ENCODE assay signal across 19 cellular contexts in genomic region chr7:50293509-50294179, GRCh38. TPM values are rescaled to one million over a fixed set of nuclear protein-coding genes. Genes with fewer than 3 reads are reported as not detected.
A peak's percentile ranks its signal among the peaks of the same experiment; 100 is the strongest.
DNase-seq lines count a peak whose midpoint lies in the region; ATAC-seq and TF ChIP-seq lines count a peak whose summit lies in the region.
"Had no signal": no experiment of that assay in that cellular context is flagged by ENCODE, and none has a peak within 500 bp of the region (broad histone marks: within the 10 kb centered on the region; RNA-seq: fewer than 3 reads in every experiment).

No MANE protein-coding gene starts in this region.

- H3K36me3 ChIP-seq in suprapubic skin, result no peaks in the 10 kb centered on the region
- H3K36me3 ChIP-seq: left ventricle myocardium inferior had no signal

- no peak for ATAC-seq in natural killer cell treated with Interleukin-12 subunit alpha and Interleukin-12 subunit beta and Interleukin-15 and Interleukin-18, amount 100 ng/mL, for 72 hours
- ATAC-seq in natural killer cell (no peak), GM21825 (IDR thresholded peaks at IDR 0.05; ENCODE audit: unreplicated experiment) (peak; percentile 67), HG03280 (IDR thresholded peaks at IDR 0.05; ENCODE audit: unreplicated experiment) (peak; percentile 49)
- ATAC-seq in stimulated activated naive B cell treated with anti-CD40 and anti-IgM and Interleukin-4, amounts not matched to agents 10 μg/mL and 1 μg/mL and 100 μg/mL, for 72 hours (replicated peaks), result peak; percentile 83 to 89
- ATAC-seq in effector memory CD8-positive, alpha-beta T cell (replicated peaks), result no peak

- DNase-seq in natural killer cell treated with Interleukin-12 subunit alpha and Interleukin-12 subunit beta and Interleukin-15 and Interleukin-18, amount 100 ng/mL, for 72 hours (ENCODE audit: low spot score), result no peak
- DNase-seq in natural killer cell, result no peak
- DNase-seq in stimulated activated naive B cell treated with anti-CD40 and anti-IgM and Interleukin-4, amounts not matched to agents 10 μg/mL and 1 μg/mL and 100 μg/mL, for 72 hours, result no peak
- DNase-seq in suprapubic skin (ENCODE audit: low spot score in 2 of 2), result no peak
- DNase-seq in DMS153 (lab: John Stamatoyannopoulos, UW), result no peak
- DNase-seq in effector memory CD8-positive, alpha-beta T cell, result no peak
- DNase-seq: anterior cingulate cortex; DMS53; effector CD8-positive, alpha-beta T cell; left ventricle myocardium inferior; NCI-H1436 treated with DMSO at 0.1 percent for 48 hours; NK-92 treated with Interleukin-12 subunit alpha and Interleukin-12 subunit beta, amount 100 ng/mL, for 24 hours; nucleus accumbens; stimulated activated CD4-positive, alpha-beta T cell treated with anti-CD3 and anti-CD28 coated beads, Interleukin-15, amount 100 ng/mL, for 24 hours; stimulated activated naive CD8-positive, alpha-beta T cell treated with anti-CD3 and anti-CD28 coated beads, Interleukin-15, amount 100 ng/mL, for 72 hours; SW 1271 had no signal

- no peak overlapping the region for H3K4me3 ChIP-seq in suprapubic skin
- H3K4me3 ChIP-seq: left ventricle myocardium inferior had no signal

- no peaks in the 10 kb centered on the region for H3K4me1 ChIP-seq in suprapubic skin
- H3K4me1 ChIP-seq: left ventricle myocardium inferior had no signal

- H3K27ac ChIP-seq in suprapubic skin, result no peak overlapping the region
- H3K27ac ChIP-seq: left ventricle myocardium inferior had no signal

- intact Hi-C loops in natural killer cell (cut with micrococcal nuclease), result no loop called here

- no peaks in the 10 kb centered on the region for H3K9me3 ChIP-seq in suprapubic skin
- H3K9me3 ChIP-seq: left ventricle myocardium inferior had no signal

- no peak for TF ChIP-seq EP300 in suprapubic skin (IDR thresholded peaks at IDR 0.05)

- TF ChIP-seq CTCF in natural killer cell (IDR thresholded peaks at IDR 0.05), result no peak
- TF ChIP-seq CTCF in suprapubic skin (IDR thresholded peaks at IDR 0.05), result no peak

- peak overlapping the region in 1 of 2 donors; percentile 85 for H3K27ac Mint-ChIP-seq in natural killer cell treated with Interleukin-12 subunit alpha and Interleukin-12 subunit beta and Interleukin-15 and Interleukin-18, amount 100 ng/mL, for 72 hours
- no peak overlapping the region for H3K27ac Mint-ChIP-seq in natural killer cell
- H3K27ac Mint-ChIP-seq in stimulated activated naive B cell treated with anti-CD40 and anti-IgM and Interleukin-4, amounts not matched to agents 10 μg/mL and 1 μg/mL and 100 μg/mL, for 72 hours, result peak overlapping the region; percentile 95
- H3K27ac Mint-ChIP-seq in effector memory CD8-positive, alpha-beta T cell, result no peak overlapping the region

- H3K4me3 Mint-ChIP-seq in natural killer cell treated with Interleukin-12 subunit alpha and Interleukin-12 subunit beta and Interleukin-15 and Interleukin-18, amount 100 ng/mL, for 72 hours, result peak overlapping the region; percentile 76
- no peak overlapping the region for H3K4me3 Mint-ChIP-seq in natural killer cell
- H3K4me3 Mint-ChIP-seq in stimulated activated naive B cell treated with anti-CD40 and anti-IgM and Interleukin-4, amounts not matched to agents 10 μg/mL and 1 μg/mL and 100 μg/mL, for 72 hours, result peak overlapping the region; percentile 38 to 59
- no peak overlapping the region for H3K4me3 Mint-ChIP-seq in effector memory CD8-positive, alpha-beta T cell

- peaks cover 3% of the 10 kb centered on the region for H3K9me3 Mint-ChIP-seq in natural killer cell treated with Interleukin-12 subunit alpha and Interleukin-12 subunit beta and Interleukin-15 and Interleukin-18, amount 100 ng/mL, for 72 hours
- H3K9me3 Mint-ChIP-seq in natural killer cell, result no peaks in the 10 kb centered on the region
- peaks cover 0 to 1% of the 10 kb centered on the region in 2 donors for H3K9me3 Mint-ChIP-seq in stimulated activated naive B cell treated with anti-CD40 and anti-IgM and Interleukin-4, amounts not matched to agents 10 μg/mL and 1 μg/mL and 100 μg/mL, for 72 hours
- no peaks in the 10 kb centered on the region for H3K9me3 Mint-ChIP-seq in effector memory CD8-positive, alpha-beta T cell
- H3K9me3 Mint-ChIP-seq: stimulated activated naive CD8-positive, alpha-beta T cell treated with anti-CD3 and anti-CD28 coated beads, Interleukin-15, amount 100 ng/mL, for 72 hours had no signal

- 85% methylated on average over 7 of the region's 7 CpGs for WGBS in suprapubic skin

- TF ChIP-seq POLR2A in suprapubic skin (IDR thresholded peaks at IDR 0.05), result no peak

- peaks cover 5% of the 10 kb centered on the region for H3K27me3 ChIP-seq in suprapubic skin

- H3K4me1 Mint-ChIP-seq in natural killer cell treated with Interleukin-12 subunit alpha and Interleukin-12 subunit beta and Interleukin-15 and Interleukin-18, amount 100 ng/mL, for 72 hours (ENCODE audit: low read depth in 2 of 2), result peaks cover 35 to 38% of the 10 kb centered on the region in 2 donors
- peaks cover 15 to 19% of the 10 kb centered on the region in 2 donors for H3K4me1 Mint-ChIP-seq in natural killer cell
- peaks cover 31 to 52% of the 10 kb centered on the region in 2 donors for H3K4me1 Mint-ChIP-seq in stimulated activated naive B cell treated with anti-CD40 and anti-IgM and Interleukin-4, amounts not matched to agents 10 μg/mL and 1 μg/mL and 100 μg/mL, for 72 hours
- H3K4me1 Mint-ChIP-seq in effector memory CD8-positive, alpha-beta T cell (ENCODE audit: low read depth in 2 of 2), result peaks cover 10 to 22% of the 10 kb centered on the region in 2 donors

- no peaks in the 10 kb centered on the region for H3K27me3 Mint-ChIP-seq in natural killer cell treated with Interleukin-12 subunit alpha and Interleukin-12 subunit beta and Interleukin-15 and Interleukin-18, amount 100 ng/mL, for 72 hours
- no peaks in the 10 kb centered on the region for H3K27me3 Mint-ChIP-seq in natural killer cell (ENCODE audit: low read depth in 2 of 2)
- no peaks in the 10 kb centered on the region for H3K27me3 Mint-ChIP-seq in stimulated activated naive B cell treated with anti-CD40 and anti-IgM and Interleukin-4, amounts not matched to agents 10 μg/mL and 1 μg/mL and 100 μg/mL, for 72 hours
- no peaks in the 10 kb centered on the region for H3K27me3 Mint-ChIP-seq in effector memory CD8-positive, alpha-beta T cell
- H3K27me3 Mint-ChIP-seq: stimulated activated naive CD8-positive, alpha-beta T cell treated with anti-CD3 and anti-CD28 coated beads, Interleukin-15, amount 100 ng/mL, for 72 hours had no signal

- peaks cover 6% of the 10 kb centered on the region for H3K36me3 Mint-ChIP-seq in natural killer cell treated with Interleukin-12 subunit alpha and Interleukin-12 subunit beta and Interleukin-15 and Interleukin-18, amount 100 ng/mL, for 72 hours
- H3K36me3 Mint-ChIP-seq in natural killer cell, result no peaks in the 10 kb centered on the region
- no peaks in the 10 kb centered on the region for H3K36me3 Mint-ChIP-seq in stimulated activated naive B cell treated with anti-CD40 and anti-IgM and Interleukin-4, amounts not matched to agents 10 μg/mL and 1 μg/mL and 100 μg/mL, for 72 hours
- peaks cover 2% of the 10 kb centered on the region for H3K36me3 Mint-ChIP-seq in effector memory CD8-positive, alpha-beta T cell (ENCODE audit: insufficient read depth)

RNA-seq across cellular contexts. Expression of gene IKZF1, which starts 10.9 kb away (rescaled TPM):
- total RNA-seq in natural killer cell treated with Interleukin-12 subunit alpha and Interleukin-12 subunit beta and Interleukin-15 and Interleukin-18, amount 100 ng/mL, for 72 hours, result 100 to 1,000 TPM; 290 to 416 TPM
- total RNA-seq in natural killer cell, result 100 to 1,000 TPM; 294 to 391 (median 350) TPM
- 10 to 100 TPM in 1 of 4 donors, 1 to 10 TPM in 3; 3.2 to 17.5 (median 6.2) TPM for total RNA-seq in suprapubic skin
- total RNA-seq: glomerular endothelial cell had no signal

Comparison
In these comparisons a context has a peak if more than half of its experiments do, and no peak if none do; other contexts are left out.
1. H3K4me3 Mint-ChIP-seq: peak in natural killer cell treated with Interleukin-12 subunit alpha and Interleukin-12 subunit beta and Interleukin-15 and Interleukin-18, amount 100 ng/mL, for 72 hours (single experiment) and stimulated activated naive B cell treated with anti-CD40 and anti-IgM and Interleukin-4, amounts not matched to agents 10 μg/mL and 1 μg/mL and 100 μg/mL, for 72 hours (2 of 2); none in natural killer cell (single experiment) and effector memory CD8-positive, alpha-beta T cell (0 of 2).
2. ATAC-seq: peak in GM21825 (single experiment), HG03280 (single experiment) and stimulated activated naive B cell treated with anti-CD40 and anti-IgM and Interleukin-4, amounts not matched to agents 10 μg/mL and 1 μg/mL and 100 μg/mL, for 72 hours (2 of 2); none in natural killer cell treated with Interleukin-12 subunit alpha and Interleukin-12 subunit beta and Interleukin-15 and Interleukin-18, amount 100 ng/mL, for 72 hours (0 of 2), natural killer cell (0 of 3) and effector memory CD8-positive, alpha-beta T cell (single experiment).
3. RNA of gene IKZF1, which starts 10.9 kb away (total RNA-seq): 290 to 416 TPM in natural killer cell treated with Interleukin-12 subunit alpha and Interleukin-12 subunit beta and Interleukin-15 and Interleukin-18, amount 100 ng/mL, for 72 hours and 294 to 391 TPM in natural killer cell; 3.2 to 17.5 TPM in suprapubic skin; every median in the first group is over 10 times any median in the second.